In the genomic region with DNA sequence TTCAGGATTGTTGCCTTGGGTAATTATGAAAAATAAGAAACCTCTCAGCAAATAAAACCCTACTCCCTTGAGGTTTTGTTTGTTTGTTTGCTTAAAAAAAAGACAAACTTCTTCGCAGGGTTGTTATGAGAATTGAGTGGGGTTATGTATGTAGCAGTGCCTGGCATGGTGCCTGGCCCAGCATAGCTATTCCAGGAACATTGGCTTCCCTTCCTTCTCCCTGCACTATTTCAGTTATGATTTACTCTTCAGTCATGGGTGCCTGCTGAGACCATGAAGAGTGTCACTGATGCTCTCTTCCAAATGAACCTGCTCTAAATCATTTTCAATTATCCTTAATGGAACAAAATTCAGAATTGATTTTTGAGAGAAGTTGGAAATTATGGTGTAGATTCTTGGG, we compare ENCODE assay signal across 19 cellular contexts.
DNase-seq lines count a peak whose midpoint lies in the region; ATAC-seq and TF ChIP-seq lines count a peak whose summit lies in the region.
"Had no signal": no experiment of that assay in that cellular context is flagged by ENCODE, and none has a peak within 500 bp of the region (broad histone marks: within the 10 kb centered on the region; RNA-seq: fewer than 3 reads in every experiment).

No MANE protein-coding gene starts in this region.

- in situ Hi-C loops in mammary epithelial cell (cut with MboI; ENCODE audit: low sequenced_read_pairs in 2 of 2), result loop anchor here in 1 of 2 donors (25.0 kb wide), 1 partner anchor 263 kb away; no protein-coding TSS in a partner anchor

- H3K27me3 ChIP-seq in breast epithelium (no peaks in the 10 kb centered on the region), mammary epithelial cell (ENCODE audit: insufficient read depth, low read length) (no peaks in the 10 kb centered on the region), aorta (ENCODE audit: control insufficient read depth in 1 of 2, insufficient read depth in 2 of 2, low read length in 1 of 2) (no peaks in the 10 kb centered on the region)
- no peaks in the 10 kb centered on the region for H3K27me3 ChIP-seq in naive thymus-derived CD4-positive, alpha-beta T cell (ENCODE audit: control insufficient read depth in 2 of 2, insufficient read depth in 2 of 2, low read length in 2 of 2)

- no peak overlapping the region for H3K4me3 ChIP-seq in breast epithelium
- H3K4me3 ChIP-seq in mammary epithelial cell (replicated peaks in 1 of 3; ENCODE audit: insufficient read depth in 1 of 3, low read depth in 2 of 3, low read length in 3 of 3), result no peak overlapping the region
- H3K4me3 ChIP-seq in aorta (ENCODE audit: low read length in 2 of 2), result no peak overlapping the region
- no peak overlapping the region for H3K4me3 ChIP-seq in naive thymus-derived CD4-positive, alpha-beta T cell (ENCODE audit: low read length)
- H3K4me3 ChIP-seq: HAP-1, smooth muscle cell had no signal

- no peaks in the 10 kb centered on the region for H3K79me2 ChIP-seq in mammary epithelial cell (ENCODE audit: insufficient read depth, low read length)

- CTCF ChIA-PET in mammary epithelial cell (lab: Charles Lee; ENCODE audit: low non-redundant PET), result no interaction called here
- CTCF ChIA-PET in naive thymus-derived CD4-positive, alpha-beta T cell (lab: Charles Lee), result no interaction called here

- TF ChIP-seq CTCF in breast epithelium (IDR thresholded peaks at IDR 0.05) (no peak), mammary epithelial cell (conservative IDR thresholded peaks at IDR 0.05 in 1 of 2, IDR thresholded peaks at IDR 0.05 in 1 of 2; ENCODE audit: extremely low read depth in 1 of 2, insufficient read depth in 1 of 2, low read depth in 1 of 2, low read length in 2 of 2) (no peak)

- H2AFZ ChIP-seq in mammary epithelial cell (ENCODE audit: low read depth, low read length), result no peak overlapping the region

- no peaks in the 10 kb centered on the region for H3K36me3 Mint-ChIP-seq in naive thymus-derived CD4-positive, alpha-beta T cell
- H3K36me3 Mint-ChIP-seq: memory B cell had no signal

- no peaks in the 10 kb centered on the region for H4K20me1 ChIP-seq in mammary epithelial cell (ENCODE audit: insufficient read depth, low read length)

- H3K4me3 Mint-ChIP-seq in naive thymus-derived CD4-positive, alpha-beta T cell, result no peak overlapping the region
- H3K4me3 Mint-ChIP-seq: activated CD8-positive, alpha-beta T cell treated with anti-CD3 and anti-CD28 coated beads for 36 hours; memory B cell had no signal

- dilution Hi-C loops in mammary epithelial cell (cut with HindIII; ENCODE audit: low sequenced_read_pairs), result no loop called here

- POLR2A ChIA-PET in naive thymus-derived CD4-positive, alpha-beta T cell (lab: Charles Lee), result no interaction called here

- H3K9me3 Mint-ChIP-seq in naive thymus-derived CD4-positive, alpha-beta T cell, result peaks cover 0 to 3% (median 0%) of the 10 kb centered on the region in 11 donors
- H3K9me3 Mint-ChIP-seq: activated CD8-positive, alpha-beta T cell treated with anti-CD3 and anti-CD28 coated beads for 36 hours; memory B cell had no signal

- no peaks in the 10 kb centered on the region for H3K4me1 Mint-ChIP-seq in naive thymus-derived CD4-positive, alpha-beta T cell
- H3K4me1 Mint-ChIP-seq: memory B cell had no signal

- no peaks in the 10 kb centered on the region for H3K9me3 ChIP-seq in breast epithelium
- no peaks in the 10 kb centered on the region for H3K9me3 ChIP-seq in mammary epithelial cell (replicated peaks; ENCODE audit: insufficient read depth, low read length)
- H3K9me3 ChIP-seq in aorta (ENCODE audit: control insufficient read depth, low read length), result no peaks in the 10 kb centered on the region
- H3K9me3 ChIP-seq in naive thymus-derived CD4-positive, alpha-beta T cell (ENCODE audit: control insufficient read depth in 2 of 3, low read length in 3 of 3), result no peaks in the 10 kb centered on the region
- H3K9me3 ChIP-seq: HAP-1 had no signal

- ATAC-seq in Right ventricle myocardium superior (ENCODE audit: poor library complexity) (peak; percentile 80), sciatic nerve (peak; percentile 33), aorta (ENCODE audit: low FRiP score) (no peak)
- no peak for ATAC-seq in activated CD4-positive, CD25-positive, alpha-beta regulatory T cell treated with anti-CD3 and anti-CD28 coated beads, Interleukin-2, amount 50 U/mL, for 24 hours
- ATAC-seq in naive thymus-derived CD4-positive, alpha-beta T cell, result no peak
- ATAC-seq: activated CD8-positive, alpha-beta T cell treated with anti-CD3 and anti-CD28 coated beads for 36 hours; PC-3; SK-N-SH treated with all-trans-retinoic acid at 6 μM for 48 hours had no signal

- TF ChIP-seq POLR2A in breast epithelium (IDR thresholded peaks at IDR 0.05), result no peak

- WGBS in mammary epithelial cell (ENCODE audit: low coverage, missing lambda C conversion rate), result 92% methylated on average over 1 of the region's 1 CpG
- WGBS in aorta, 2 donors, result 0 to 4% methylated on average over 1 of the region's 1 CpG

- no peaks in the 10 kb centered on the region for H3K36me3 ChIP-seq in breast epithelium
- no peaks in the 10 kb centered on the region for H3K36me3 ChIP-seq in mammary epithelial cell (ENCODE audit: insufficient read depth, low read length)
- H3K36me3 ChIP-seq in aorta (ENCODE audit: control insufficient read depth in 1 of 2, insufficient read depth in 2 of 2, low read length in 1 of 2), result no peaks in the 10 kb centered on the region
- H3K36me3 ChIP-seq in naive thymus-derived CD4-positive, alpha-beta T cell (ENCODE audit: control insufficient read depth in 2 of 3, insufficient read depth in 3 of 3, low read length in 3 of 3), result no peaks in the 10 kb centered on the region
- H3K36me3 ChIP-seq: HAP-1 had no signal

- H3K4me1 ChIP-seq in breast epithelium, result peaks cover 3 to 6% of the 10 kb centered on the region in 2 donors
- H3K4me1 ChIP-seq in mammary epithelial cell (ENCODE audit: insufficient read depth, low read length), result peaks cover 9% of the 10 kb centered on the region
- H3K4me1 ChIP-seq in aorta (ENCODE audit: control insufficient read depth in 1 of 2, insufficient read depth in 2 of 2, low read length in 2 of 2), result peaks cover 15 to 22% of the 10 kb centered on the region in 2 donors
- H3K4me1 ChIP-seq in naive thymus-derived CD4-positive, alpha-beta T cell (ENCODE audit: control insufficient read depth in 2 of 2, insufficient read depth in 2 of 2, low read length in 2 of 2), result no peaks in the 10 kb centered on the region
- H3K4me1 ChIP-seq: HAP-1 had no signal

- H3K27ac Mint-ChIP-seq in naive thymus-derived CD4-positive, alpha-beta T cell, result no peak overlapping the region
- H3K27ac Mint-ChIP-seq: activated CD8-positive, alpha-beta T cell treated with anti-CD3 and anti-CD28 coated beads for 36 hours; memory B cell had no signal

- H3K27me3 Mint-ChIP-seq in naive thymus-derived CD4-positive, alpha-beta T cell, result peaks cover 0 to 19% (median 15%) of the 10 kb centered on the region in 5 donors
- H3K27me3 Mint-ChIP-seq: activated CD8-positive, alpha-beta T cell treated with anti-CD3 and anti-CD28 coated beads for 36 hours had no signal

- H3K27ac ChIP-seq in breast epithelium, result peak overlapping the region; percentile 59 to 85
- H3K27ac ChIP-seq in mammary epithelial cell (ENCODE audit: insufficient read depth, low read depth, low read length), result no peak overlapping the region
- H3K27ac ChIP-seq in aorta (ENCODE audit: low read depth in 1 of 2, low read length in 2 of 2), result peak overlapping the region; percentile 23 to 83
- H3K27ac ChIP-seq in naive thymus-derived CD4-positive, alpha-beta T cell (ENCODE audit: low read depth, low read length), result no peak overlapping the region
- H3K27ac ChIP-seq: KMS-11 had no signal

- no peak overlapping the region for H3K9ac ChIP-seq in mammary epithelial cell (ENCODE audit: insufficient read depth, low read length)
- H3K9ac ChIP-seq: KMS-11 had no signal

- intact Hi-C loops in breast epithelium (cut with DNase I; ENCODE audit: low total_unique reads) (no loop called here), mammary epithelial cell (cut with micrococcal nuclease) (no loop called here), Right ventricle myocardium superior (cut with DNase I) (loop anchor here (5.0 kb wide), 1 partner anchor 243 kb away; a partner anchor contains a TSS), sciatic nerve (cut with DNase I) (loop anchor here (10.0 kb wide), 1 partner anchor 191 kb away; no protein-coding TSS in a partner anchor), aorta (cut with DNase I) (loop anchor here (5.0 kb wide), 3 partner anchors 158 to 258 kb away; a partner anchor contains a TSS)
- intact Hi-C loops in naive thymus-derived CD4-positive, alpha-beta T cell (cut with micrococcal nuclease), result no loop called here

- no peak overlapping the region for H3K4me2 ChIP-seq in mammary epithelial cell (ENCODE audit: insufficient read depth, low read depth, low read length)
- H3K4me2 ChIP-seq: KMS-11, smooth muscle cell had no signal

- BruUV-seq in mammary epithelial cell (replicated peaks; lab: Mats Ljungman, UMichigan), result no TSS peak

- DNase-seq in breast epithelium (ENCODE audit: low spot score in 2 of 2), result no peak
- no peak for DNase-seq in mammary epithelial cell
- DNase-seq in Right ventricle myocardium superior, result peak; percentile 82
- no peak for DNase-seq in sciatic nerve (ENCODE audit: low spot score)
- peak; percentile 66 to 78 for DNase-seq in aorta
- no peak for DNase-seq in OCI-M2 (lab: John Stamatoyannopoulos, UW; ENCODE audit: unreplicated experiment)
- DNase-seq in naive thymus-derived CD4-positive, alpha-beta T cell, result no peak
- DNase-seq: activated CD8-positive, alpha-beta T cell treated with anti-CD3 and anti-CD28 coated beads for 36 hours; anterior cingulate cortex; NCI-H1105 treated with DMSO at 0.1 percent for 48 hours; NCI-H510A treated with DMSO at 0.1 percent for 48 hours; PC-3; stimulated activated naive CD4-positive, alpha-beta T cell had no signal

Comparison
In these comparisons a context has a peak if more than half of its experiments do, and no peak if none do; other contexts are left out.
1. H3K27ac ChIP-seq: peak in breast epithelium (2 of 2) and aorta (2 of 2); none in mammary epithelial cell (single experiment) and naive thymus-derived CD4-positive, alpha-beta T cell (single experiment).
2. DNase-seq: peak in Right ventricle myocardium superior (single experiment) and aorta (2 of 2); none in breast epithelium (0 of 2), mammary epithelial cell (single experiment), sciatic nerve (single experiment), OCI-M2 (single experiment) and naive thymus-derived CD4-positive, alpha-beta T cell (0 of 9).
3. ATAC-seq: peak in Right ventricle myocardium superior (single experiment) and sciatic nerve (single experiment); none in aorta (single experiment), activated CD4-positive, CD25-positive, alpha-beta regulatory T cell treated with anti-CD3 and anti-CD28 coated beads, Interleukin-2, amount 50 U/mL, for 24 hours (0 of 2) and naive thymus-derived CD4-positive, alpha-beta T cell (single experiment).
4. intact Hi-C loops: an anchor here in Right ventricle myocardium superior (5.0 kb wide), sciatic nerve (10.0 kb wide) and aorta (5.0 kb wide); none called in breast epithelium, mammary epithelial cell and naive thymus-derived CD4-positive, alpha-beta T cell.